8 cellular contexts compared by ENCODE assay signal in the genomic region with DNA sequence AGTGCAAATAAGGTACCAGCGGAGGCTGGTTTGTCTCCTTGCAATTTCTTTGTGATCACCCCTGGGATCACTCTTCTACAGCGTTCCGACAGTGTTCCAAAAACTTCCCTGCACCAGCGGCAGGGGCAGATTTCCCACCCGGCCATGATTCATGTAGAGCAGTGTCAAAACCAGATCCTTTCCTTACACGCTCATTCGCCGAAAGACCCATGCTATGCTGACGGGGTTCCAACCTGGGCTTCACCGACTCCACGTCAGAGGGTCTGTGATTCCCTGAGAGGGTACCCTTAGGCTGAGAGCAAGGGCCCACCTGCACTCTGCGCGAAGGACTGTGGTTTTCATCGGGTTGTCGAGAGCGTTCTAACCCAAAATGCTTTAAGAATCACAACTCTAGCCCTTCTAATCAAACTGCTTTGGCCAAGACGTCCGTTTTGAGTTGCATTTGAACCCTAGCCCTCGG. TPM values are rescaled to one million over a fixed set of nuclear protein-coding genes. Genes with fewer than 3 reads are reported as not detected.
A peak's percentile ranks its signal among the peaks of the same experiment; 100 is the strongest.
DNase-seq lines count a peak whose midpoint lies in the region; ATAC-seq, FAIRE-seq and TF ChIP-seq lines count a peak whose summit lies in the region.

No MANE protein-coding gene starts in this region.

- ATAC-seq in GM23338 = peak; percentile 78

- H3K4me2 ChIP-seq in GM23338 = peak overlapping the region; percentile 90

- H3K4me1 Mint-ChIP-seq in GM23338 = peaks cover 16% of the 10 kb centered on the region; the same call in 2 of the 3 replicates

- peak overlapping the region; percentile 76 for H3K27ac ChIP-seq in GM23338 (ENCODE audit: low read depth)
- H3K27ac ChIP-seq in skin epidermis = peak overlapping the region in 16 of 21 experiments; percentile 14 to 80 (median 50)

- H2AFZ ChIP-seq in GM23338 = peak overlapping the region; percentile 88

- TF ChIP-seq POLR2A in GM12891 (IDR thresholded peaks at IDR 0.05; ENCODE audit: low read depth, low read length) = no peak

- H3K36me3 ChIP-seq in GM23338 (ENCODE audit: insufficient read depth) = no peaks in the 10 kb centered on the region

- H3K9me2 ChIP-seq in GM23338 (ENCODE audit: insufficient read depth) = no peaks in the 10 kb centered on the region

- no peak for FAIRE-seq in GM12891 (lab: Jason Lieb, UNC)

- TF ChIP-seq CTCF in GM12872 (IDR thresholded peaks at IDR 0.05; ENCODE audit: insufficient read depth, low read depth, low read length) (peak; percentile 22; the same call in 1 of the 3 replicates), GM23338 (conservative IDR thresholded peaks at IDR 0.05; ENCODE audit: low read depth in 2 of 2) (peak in 1 of 2 experiments; percentile 29; a peak in 2 of 4 replicates)

- peaks cover 9% of the 10 kb centered on the region for H3K4me1 ChIP-seq in GM23338 (ENCODE audit: insufficient read depth)

- H3K79me2 ChIP-seq in GM23338 (replicated peaks; ENCODE audit: insufficient read depth) = peaks cover 19% of the 10 kb centered on the region

- H3K27ac Mint-ChIP-seq in GM23338 = peak overlapping the region; percentile 97

- no peaks in the 10 kb centered on the region for H3K9me3 Mint-ChIP-seq in GM23338

- peaks cover 9% of the 10 kb centered on the region; the same call in 1 of the 2 replicates for H3F3A ChIP-seq in GM23338 (replicated peaks; ENCODE audit: low read depth)

- peak overlapping the region; percentile 98 for H3K4me3 Mint-ChIP-seq in GM23338

- DNase-seq in GM23338 (ENCODE audit: low spot score) = peak; percentile 80
- DNase-seq in M059J (ENCODE audit: low read depth) = peak; percentile 56
- DNase-seq in astrocyte of the hippocampus (ENCODE audit: low read depth, low spot score) = peak; percentile 75
- peak; percentile 38 for DNase-seq in iPS-NIHi11 (ENCODE audit: low spot score)
- DNase-seq in GM12891 (ENCODE audit: insufficient read length, low spot score) = no peak
- DNase-seq in DMS79 treated with DMSO at 0.1 percent for 48 hours (lab: John Stamatoyannopoulos, UW) = no peak

- peak overlapping the region; percentile 88 for H3K4me3 ChIP-seq in GM23338
- H3K4me3 ChIP-seq in skin epidermis = peak overlapping the region; percentile 67 to 97 (median 80)

- no peaks in the 10 kb centered on the region for H4K20me1 ChIP-seq in GM23338 (replicated peaks; ENCODE audit: insufficient read depth)

- H3K27me3 ChIP-seq in GM23338 (ENCODE audit: insufficient read depth) = no peaks in the 10 kb centered on the region

- H3K36me3 Mint-ChIP-seq in GM23338 (ENCODE audit: low read depth) = peaks cover 6% of the 10 kb centered on the region; the same call in 2 of the 3 replicates

- peaks cover 10% of the 10 kb centered on the region for H3K27me3 Mint-ChIP-seq in GM23338 (ENCODE audit: insufficient read depth, low read depth, poor library complexity)

TF ChIP-seq in GM23338, 12 proteins besides CTCF, POLR2A, EP300 and RAD21:
- TF ChIP-seq STAT1 (IDR thresholded peaks at IDR 0.05; ENCODE audit: unreplicated experiment) (no peak), CREB1 (CRISPR knock-in tag; IDR thresholded peaks at IDR 0.05; ENCODE audit: low read depth) (peak; percentile 36; the same call in 1 of the 2 replicates)

TF ChIP-seq in GM12891, 5 proteins besides CTCF, POLR2A, EP300 and RAD21:
- no peak for TF ChIP-seq PAX5 (IDR thresholded peaks at IDR 0.05; ENCODE audit: insufficient read depth, low read length, severe bottlenecking)
- no peak for TF ChIP-seq POLR2AphosphoS5 (IDR thresholded peaks at IDR 0.05; ENCODE audit: low read depth, low read length)
- no peak for TF ChIP-seq POU2F2 (IDR thresholded peaks at IDR 0.05; ENCODE audit: low read depth, low read length)
- TF ChIP-seq SPI1 (IDR thresholded peaks at IDR 0.05; ENCODE audit: low read depth, low read length) = no peak
- TF ChIP-seq TAF1 (IDR thresholded peaks at IDR 0.05; ENCODE audit: low read depth, low read length) = no peak
TF ChIP-seq in GM12891: peak in this region for 0.

RNA-seq across cellular contexts. Expression of a gene that starts 0.4 kb away (rescaled TPM):
- total RNA-seq in GM23338 (2014; rRNA removed; shearing (Covaris generic)) = 26.4 and 41.3 TPM in 2 replicates
- polyA plus RNA-seq in GM23338 (2016; fragmentation: Nextera tagmentation; extraction: Ambion mirVana) = 10.8 and 11.8 TPM in 2 replicates
- 13.8 and 17.0 TPM in 2 replicates for total RNA-seq in M059J (2014; rRNA removed; shearing (Covaris generic))
- 19.0 TPM for polyA plus RNA-seq in GM12891 (2012; ENCODE audit: low read depth, missing spikeins)

Comparison
In these comparisons a context has a peak if more than half of its experiments do, and no peak if none do; other contexts are left out.
1. DNase-seq: peak in GM23338 (single experiment), M059J (single experiment), astrocyte of the hippocampus (single experiment) and iPS-NIHi11 (single experiment); none in GM12891 (single experiment) and DMS79 treated with DMSO at 0.1 percent for 48 hours (single experiment).